Comparison of ENCODE assay signal across 17 cellular contexts in the genomic region with DNA sequence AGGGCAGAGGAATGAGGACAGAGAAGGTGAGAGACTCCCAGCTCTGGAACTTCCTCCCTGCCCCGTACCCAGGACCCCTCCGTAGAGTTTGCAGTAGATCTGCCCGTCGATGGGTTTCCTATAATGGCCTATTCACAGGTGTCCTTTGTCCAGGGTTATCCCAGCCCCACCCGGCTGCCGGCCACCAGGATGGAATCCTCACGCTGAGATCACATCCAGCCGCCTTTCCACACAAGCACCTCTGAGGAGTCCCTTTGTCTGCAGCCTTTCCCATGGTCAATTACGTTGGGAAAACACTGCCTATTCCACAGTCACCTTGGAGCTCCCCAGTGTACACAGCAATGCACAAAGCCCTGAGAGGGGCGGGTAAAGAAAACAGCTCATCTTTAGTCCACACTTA.
A peak's percentile ranks its signal among the peaks of the same experiment; 100 is the strongest.
DNase-seq lines count a peak whose midpoint lies in the region; ATAC-seq and TF ChIP-seq lines count a peak whose summit lies in the region.
"Had no signal": no experiment of that assay in that cellular context is flagged by ENCODE, and none has a peak within 500 bp of the region (broad histone marks: within the 10 kb centered on the region; RNA-seq: fewer than 3 reads in every experiment).

No MANE protein-coding gene starts in this region.

- WGBS in prostate gland: 88% methylated on average over 10 of the region's 10 CpGs

- H3K27me3 Mint-ChIP-seq in activated CD4-positive, alpha-beta T cell treated with anti-CD3 and anti-CD28 coated beads, Interleukin-2, amount 10 ng/mL, durations not matched to agents 7 days and 5 days: no peaks in the 10 kb centered on the region
- no peaks in the 10 kb centered on the region for H3K27me3 Mint-ChIP-seq in activated B cell treated with CpG ODN at 0.5 μM for 24 hours
- H3K27me3 Mint-ChIP-seq in naive thymus-derived CD8-positive, alpha-beta T cell: no peaks in the 10 kb centered on the region

- H3K4me1 Mint-ChIP-seq in activated CD4-positive, alpha-beta T cell treated with anti-CD3 and anti-CD28 coated beads, Interleukin-2, amount 10 ng/mL, durations not matched to agents 7 days and 5 days: peaks cover 93% of the 10 kb centered on the region
- H3K4me1 Mint-ChIP-seq in activated B cell treated with CpG ODN at 0.5 μM for 24 hours: peaks cover 75% of the 10 kb centered on the region
- H3K4me1 Mint-ChIP-seq in naive thymus-derived CD8-positive, alpha-beta T cell: peaks cover 34 to 82% (median 70%) of the 10 kb centered on the region in 4 donors

- POLR2A ChIA-PET in activated CD4-positive, alpha-beta T cell treated with anti-CD3 and anti-CD28 coated beads, Interleukin-2, amount 10 ng/mL, durations not matched to agents 7 days and 5 days (lab: Charles Lee): no interaction called here
- POLR2A ChIA-PET in activated B cell treated with CpG ODN at 0.5 μM for 24 hours (lab: Charles Lee): interaction anchor here (1.1 to 2.9 kb wide), 3 partner anchors 9 to 64 kb away, joined by 5 to 31 read pairs (median 10); no protein-coding TSS in a partner anchor
- POLR2A ChIA-PET in naive thymus-derived CD8-positive, alpha-beta T cell (lab: Charles Lee): interaction anchor here (0.9 to 1.7 kb wide), 3 partner anchors 8 to 34 kb away, joined by 3 to 6 read pairs (median 4); no protein-coding TSS in a partner anchor

- no peak for TF ChIP-seq CTCF in activated B cell treated with CpG ODN at 0.5 μM for 24 hours (IDR thresholded peaks at IDR 0.05)
- no peak for TF ChIP-seq CTCF in prostate gland (IDR thresholded peaks at IDR 0.05)
- no peak for TF ChIP-seq CTCF in coronary artery (IDR thresholded peaks at IDR 0.05)

- no peak for TF ChIP-seq POLR2A in prostate gland (IDR thresholded peaks at IDR 0.05)

- H3K36me3 Mint-ChIP-seq in activated CD4-positive, alpha-beta T cell treated with anti-CD3 and anti-CD28 coated beads, Interleukin-2, amount 10 ng/mL, durations not matched to agents 7 days and 5 days (ENCODE audit: low read depth): peaks cover 4% of the 10 kb centered on the region
- no peaks in the 10 kb centered on the region for H3K36me3 Mint-ChIP-seq in activated B cell treated with CpG ODN at 0.5 μM for 24 hours (ENCODE audit: low read depth)
- no peaks in the 10 kb centered on the region for H3K36me3 Mint-ChIP-seq in naive thymus-derived CD8-positive, alpha-beta T cell

- no peaks in the 10 kb centered on the region for H3K9me3 Mint-ChIP-seq in activated CD4-positive, alpha-beta T cell treated with anti-CD3 and anti-CD28 coated beads, Interleukin-2, amount 10 ng/mL, durations not matched to agents 7 days and 5 days
- no peaks in the 10 kb centered on the region for H3K9me3 Mint-ChIP-seq in activated B cell treated with CpG ODN at 0.5 μM for 24 hours
- H3K9me3 Mint-ChIP-seq in naive thymus-derived CD8-positive, alpha-beta T cell: no peaks in the 10 kb centered on the region

- no peak overlapping the region for H3K4me3 Mint-ChIP-seq in activated CD4-positive, alpha-beta T cell treated with anti-CD3 and anti-CD28 coated beads, Interleukin-2, amount 10 ng/mL, durations not matched to agents 7 days and 5 days
- no peak overlapping the region for H3K4me3 Mint-ChIP-seq in activated B cell treated with CpG ODN at 0.5 μM for 24 hours
- H3K4me3 Mint-ChIP-seq in naive thymus-derived CD8-positive, alpha-beta T cell: peak overlapping the region in 5 of 10 donors; percentile 7 to 89 (median 73)

- H3K36me3 ChIP-seq in prostate gland: no peaks in the 10 kb centered on the region
- H3K36me3 ChIP-seq: left lung had no signal

- no peaks in the 10 kb centered on the region for H3K27me3 ChIP-seq in prostate gland (replicated peaks; ENCODE audit: insufficient read depth)
- H3K27me3 ChIP-seq: left lung had no signal

- ATAC-seq in activated B cell treated with CpG ODN at 0.5 μM for 24 hours (ENCODE audit: low read depth): no peak
- ATAC-seq in naive thymus-derived CD8-positive, alpha-beta T cell: no peak
- ATAC-seq: left lung had no signal

- intact Hi-C loops in activated B cell treated with CpG ODN at 0.5 μM for 24 hours (cut with micrococcal nuclease) (no loop called here), prostate gland (cut with DNase I) (no loop called here)

- H3K4me3 ChIP-seq in prostate gland: no peak overlapping the region
- no peak overlapping the region for H3K4me3 ChIP-seq in coronary artery
- H3K4me3 ChIP-seq: left lung had no signal

- H3K27ac Mint-ChIP-seq in activated CD4-positive, alpha-beta T cell treated with anti-CD3 and anti-CD28 coated beads, Interleukin-2, amount 10 ng/mL, durations not matched to agents 7 days and 5 days: peak overlapping the region; percentile 92
- H3K27ac Mint-ChIP-seq in activated B cell treated with CpG ODN at 0.5 μM for 24 hours: peak overlapping the region; percentile 68
- H3K27ac Mint-ChIP-seq in naive thymus-derived CD8-positive, alpha-beta T cell: peak overlapping the region in 7 of 10 donors; percentile 9 to 81 (median 71)

- CTCF ChIA-PET in activated CD4-positive, alpha-beta T cell treated with anti-CD3 and anti-CD28 coated beads, Interleukin-2, amount 10 ng/mL, durations not matched to agents 7 days and 5 days (lab: Charles Lee): interaction anchor here (1.1 to 4.0 kb wide), 7 partner anchors 7 to 53 kb away, joined by 3 to 34 read pairs (median 6); no protein-coding TSS in a partner anchor
- CTCF ChIA-PET in activated B cell treated with CpG ODN at 0.5 μM for 24 hours (lab: Charles Lee): interaction anchor here (1.0 to 2.1 kb wide), 3 partner anchors 10 to 52 kb away, joined by 3 to 8 read pairs (median 5); no protein-coding TSS in a partner anchor

- H3K27ac ChIP-seq in prostate gland: no peak overlapping the region
- no peak overlapping the region for H3K27ac ChIP-seq in coronary artery
- H3K27ac ChIP-seq: left lung had no signal

- H3K4me1 ChIP-seq in prostate gland (replicated peaks): no peaks in the 10 kb centered on the region

- H3K9me3 ChIP-seq in prostate gland: no peaks in the 10 kb centered on the region
- H3K9me3 ChIP-seq: left lung, SK-N-SH had no signal

- DNase-seq in activated CD4-positive, alpha-beta T cell treated with anti-CD3 and anti-CD28 coated beads, Interleukin-2, amount 10 ng/mL, durations not matched to agents 7 days and 5 days: no peak
- no peak for DNase-seq in activated CD4-positive, alpha-beta T cell treated with anti-CD3 and anti-CD28 coated beads, Interleukin-2, amount 50 U/mL, for 4 hours
- DNase-seq in COR-L47 (lab: John Stamatoyannopoulos, UW) (peak; percentile 6), activated B cell treated with CpG ODN at 0.5 μM for 24 hours (no peak), prostate gland (ENCODE audit: low spot score) (no peak), coronary artery (ENCODE audit: low spot score) (no peak)
- DNase-seq in naive thymus-derived CD8-positive, alpha-beta T cell: no peak
- DNase-seq in stimulated activated CD4-positive, alpha-beta T cell treated with anti-CD3 and anti-CD28 coated beads, Interleukin-15, amount 100 ng/mL, for 24 hours: no peak
- DNase-seq: amygdala, cerebellar nuclear complex, foreskin fibroblast, left lung, NCI-H1048, NCI-H2227 treated with DMSO at 0.1 percent for 48 hours, OCI-M1, SK-N-SH, substantia nigra had no signal
